ENCODE assay signal across 19 cellular contexts in the genomic region with DNA sequence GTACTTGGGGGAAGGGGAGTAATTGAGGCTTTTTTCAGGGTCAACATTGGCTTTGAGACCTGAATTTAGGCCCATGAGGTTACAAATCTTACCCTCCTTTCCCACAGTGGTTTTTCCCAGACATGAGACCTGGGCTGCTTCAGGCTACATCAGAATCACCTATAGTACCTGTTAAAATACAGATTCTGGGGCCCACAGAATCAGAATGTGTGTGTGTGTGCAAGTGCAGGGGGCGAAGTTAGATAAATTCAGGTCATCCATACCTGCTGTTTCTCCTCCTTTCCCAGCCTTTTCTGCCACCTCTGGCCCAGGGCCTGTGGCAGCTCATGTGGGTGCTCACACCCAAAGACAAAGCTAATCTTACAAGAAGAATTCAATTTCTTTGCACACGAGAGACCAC.
"Had no signal": no experiment of that assay in that cellular context is flagged by ENCODE, and none has a peak within 500 bp of the region (broad histone marks: within the 10 kb centered on the region; RNA-seq: fewer than 3 reads in every experiment).

No MANE protein-coding gene starts in this region.

- H3K4me3 ChIP-seq: SJSA1, SK-N-MC had no signal

- H3K4me3 Mint-ChIP-seq: T-helper 1 cell treated with Interleukin-12 subunit alpha and Interleukin-12 subunit beta and Interleukin-4 antibody, amounts not matched to agents 30 μg/mL and 1 μg/mL, for 36 hours had no signal

- H3K27ac ChIP-seq: HL-60, SJSA1, SK-N-MC had no signal

- H3K4me1 ChIP-seq: SJSA1 had no signal

- H3K9me3 Mint-ChIP-seq: T-helper 1 cell treated with Interleukin-12 subunit alpha and Interleukin-12 subunit beta and Interleukin-4 antibody, amounts not matched to agents 30 μg/mL and 1 μg/mL, for 36 hours had no signal

- H3K27ac Mint-ChIP-seq: T-helper 1 cell treated with Interleukin-12 subunit alpha and Interleukin-12 subunit beta and Interleukin-4 antibody, amounts not matched to agents 30 μg/mL and 1 μg/mL, for 36 hours had no signal

- H3K36me3 ChIP-seq: SJSA1 had no signal

- H3K9me3 ChIP-seq: SJSA1 had no signal

- DNase-seq: Kasumi-1, KG1, MM.1S, NCI-H1092 treated with DMSO at 0.1 percent for 48 hours, NCI-H1436, NCI-H187, NCI-H2029, NCI-H2081 treated with DMSO at 0.1 percent for 48 hours, NCI-H226, NCI-H446, NCI-H510A, NCI-H524 treated with DMSO at 0.1 percent for 48 hours, NCI-H774, PC-3, SHP77 treated with DMSO at 0.1 percent for 48 hours had no signal
